1 cellular context compared by ENCODE assay signal in the genomic region with DNA sequence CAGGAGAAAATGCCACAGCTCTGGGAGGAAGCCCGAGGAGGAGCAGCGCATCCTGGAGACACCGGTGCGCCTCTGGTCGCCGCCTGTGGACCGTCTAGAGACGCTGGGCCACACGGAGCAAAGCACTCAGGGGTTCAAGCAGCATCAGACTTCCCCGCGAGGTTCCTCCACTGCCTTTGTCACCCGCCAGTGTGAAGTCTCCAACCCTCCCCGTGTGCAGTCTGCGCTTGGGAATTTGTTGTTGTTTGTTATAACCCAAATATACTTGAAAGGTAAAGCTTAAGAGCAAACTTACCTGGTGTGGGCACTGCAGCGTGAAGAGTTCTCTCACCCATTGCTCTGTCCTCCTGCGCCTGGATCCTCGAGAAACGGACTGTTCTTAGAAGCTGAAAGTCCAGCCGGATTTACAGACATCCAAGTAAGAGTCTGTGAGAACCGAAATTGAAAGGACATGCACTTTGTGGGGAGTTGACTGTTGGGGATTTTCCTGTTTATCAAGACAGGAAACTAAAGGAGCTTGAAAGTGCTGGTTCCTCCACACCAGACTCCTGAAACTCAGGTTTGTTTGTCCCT.
TF ChIP-seq lines count a peak whose summit lies in the region.

A gene with protein sequence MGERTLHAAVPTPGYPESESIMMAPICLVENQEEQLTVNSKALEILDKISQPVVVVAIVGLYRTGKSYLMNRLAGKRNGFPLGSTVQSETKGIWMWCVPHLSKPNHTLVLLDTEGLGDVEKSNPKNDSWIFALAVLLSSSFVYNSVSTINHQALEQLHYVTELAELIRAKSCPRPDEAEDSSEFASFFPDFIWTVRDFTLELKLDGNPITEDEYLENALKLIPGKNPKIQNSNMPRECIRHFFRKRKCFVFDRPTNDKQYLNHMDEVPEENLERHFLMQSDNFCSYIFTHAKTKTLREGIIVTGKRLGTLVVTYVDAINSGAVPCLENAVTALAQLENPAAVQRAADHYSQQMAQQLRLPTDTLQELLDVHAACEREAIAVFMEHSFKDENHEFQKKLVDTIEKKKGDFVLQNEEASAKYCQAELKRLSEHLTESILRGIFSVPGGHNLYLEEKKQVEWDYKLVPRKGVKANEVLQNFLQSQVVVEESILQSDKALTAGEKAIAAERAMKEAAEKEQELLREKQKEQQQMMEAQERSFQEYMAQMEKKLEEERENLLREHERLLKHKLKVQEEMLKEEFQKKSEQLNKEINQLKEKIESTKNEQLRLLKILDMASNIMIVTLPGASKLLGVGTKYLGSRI (minus strand): TSS at position 443 of the 573 bp plus-strand sequence. CDS start 108 bp downstream, at position 335.

TF ChIP-seq in SK-N-SH, 30 proteins besides CTCF, POLR2A, EP300 and RAD21 (continued from another document):
- TF ChIP-seq, protein P1, sequence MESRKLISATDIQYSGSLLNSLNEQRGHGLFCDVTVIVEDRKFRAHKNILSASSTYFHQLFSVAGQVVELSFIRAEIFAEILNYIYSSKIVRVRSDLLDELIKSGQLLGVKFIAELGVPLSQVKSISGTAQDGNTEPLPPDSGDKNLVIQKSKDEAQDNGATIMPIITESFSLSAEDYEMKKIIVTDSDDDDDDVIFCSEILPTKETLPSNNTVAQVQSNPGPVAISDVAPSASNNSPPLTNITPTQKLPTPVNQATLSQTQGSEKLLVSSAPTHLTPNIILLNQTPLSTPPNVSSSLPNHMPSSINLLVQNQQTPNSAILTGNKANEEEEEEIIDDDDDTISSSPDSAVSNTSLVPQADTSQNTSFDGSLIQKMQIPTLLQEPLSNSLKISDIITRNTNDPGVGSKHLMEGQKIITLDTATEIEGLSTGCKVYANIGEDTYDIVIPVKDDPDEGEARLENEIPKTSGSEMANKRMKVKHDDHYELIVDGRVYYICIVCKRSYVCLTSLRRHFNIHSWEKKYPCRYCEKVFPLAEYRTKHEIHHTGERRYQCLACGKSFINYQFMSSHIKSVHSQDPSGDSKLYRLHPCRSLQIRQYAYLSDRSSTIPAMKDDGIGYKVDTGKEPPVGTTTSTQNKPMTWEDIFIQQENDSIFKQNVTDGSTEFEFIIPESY (IDR thresholded peaks at IDR 0.05; ENCODE audit: borderline replicate concordance, low read depth): no peak
- no peak for TF ChIP-seq FOXJ3 (CRISPR knock-in tag; IDR thresholded peaks at IDR 0.05)
- TF ChIP-seq, protein P2, sequence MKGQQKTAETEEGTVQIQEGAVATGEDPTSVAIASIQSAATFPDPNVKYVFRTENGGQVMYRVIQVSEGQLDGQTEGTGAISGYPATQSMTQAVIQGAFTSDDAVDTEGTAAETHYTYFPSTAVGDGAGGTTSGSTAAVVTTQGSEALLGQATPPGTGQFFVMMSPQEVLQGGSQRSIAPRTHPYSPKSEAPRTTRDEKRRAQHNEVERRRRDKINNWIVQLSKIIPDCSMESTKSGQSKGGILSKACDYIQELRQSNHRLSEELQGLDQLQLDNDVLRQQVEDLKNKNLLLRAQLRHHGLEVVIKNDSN (IDR thresholded peaks at IDR 0.05; ENCODE audit: borderline replicate concordance, low read depth): no peak
- TF ChIP-seq YY1 (IDR thresholded peaks at IDR 0.05; ENCODE audit: low read depth): no peak
- TF ChIP-seq, protein P3, sequence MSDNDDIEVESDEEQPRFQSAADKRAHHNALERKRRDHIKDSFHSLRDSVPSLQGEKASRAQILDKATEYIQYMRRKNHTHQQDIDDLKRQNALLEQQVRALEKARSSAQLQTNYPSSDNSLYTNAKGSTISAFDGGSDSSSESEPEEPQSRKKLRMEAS (IDR thresholded peaks at IDR 0.05; ENCODE audit: low read depth): no peak
- no peak for TF ChIP-seq RXRA (IDR thresholded peaks at IDR 0.05; ENCODE audit: borderline replicate concordance, low read depth)
- TF ChIP-seq, protein P4, sequence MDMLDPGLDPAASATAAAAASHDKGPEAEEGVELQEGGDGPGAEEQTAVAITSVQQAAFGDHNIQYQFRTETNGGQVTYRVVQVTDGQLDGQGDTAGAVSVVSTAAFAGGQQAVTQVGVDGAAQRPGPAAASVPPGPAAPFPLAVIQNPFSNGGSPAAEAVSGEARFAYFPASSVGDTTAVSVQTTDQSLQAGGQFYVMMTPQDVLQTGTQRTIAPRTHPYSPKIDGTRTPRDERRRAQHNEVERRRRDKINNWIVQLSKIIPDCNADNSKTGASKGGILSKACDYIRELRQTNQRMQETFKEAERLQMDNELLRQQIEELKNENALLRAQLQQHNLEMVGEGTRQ (IDR thresholded peaks at IDR 0.05; ENCODE audit: borderline replicate concordance, low read depth, low read length): no peak
- no peak for TF ChIP-seq RCOR1 (IDR thresholded peaks at IDR 0.05; ENCODE audit: low read length)
- TF ChIP-seq POLR2AphosphoS5 (IDR thresholded peaks at IDR 0.05; ENCODE audit: low read depth, low read length): no peak
- no peak for TF ChIP-seq RFX5 (IDR thresholded peaks at IDR 0.05; ENCODE audit: low read length)
- TF ChIP-seq MXI1 (IDR thresholded peaks at IDR 0.05; ENCODE audit: low read depth, low read length): no peak
- TF ChIP-seq, protein P5, sequence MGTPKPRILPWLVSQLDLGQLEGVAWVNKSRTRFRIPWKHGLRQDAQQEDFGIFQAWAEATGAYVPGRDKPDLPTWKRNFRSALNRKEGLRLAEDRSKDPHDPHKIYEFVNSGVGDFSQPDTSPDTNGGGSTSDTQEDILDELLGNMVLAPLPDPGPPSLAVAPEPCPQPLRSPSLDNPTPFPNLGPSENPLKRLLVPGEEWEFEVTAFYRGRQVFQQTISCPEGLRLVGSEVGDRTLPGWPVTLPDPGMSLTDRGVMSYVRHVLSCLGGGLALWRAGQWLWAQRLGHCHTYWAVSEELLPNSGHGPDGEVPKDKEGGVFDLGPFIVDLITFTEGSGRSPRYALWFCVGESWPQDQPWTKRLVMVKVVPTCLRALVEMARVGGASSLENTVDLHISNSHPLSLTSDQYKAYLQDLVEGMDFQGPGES (IDR thresholded peaks at IDR 0.05; ENCODE audit: low read depth, low read length): no peak
- no peak for TF ChIP-seq MEF2A (IDR thresholded peaks at IDR 0.05; ENCODE audit: borderline replicate concordance, low read depth)
